In genomic region chr6:163324928-163325784, GRCh38 we compare ENCODE assay signal across 10 cellular contexts.
DNase-seq lines count a peak whose midpoint lies in the region; ATAC-seq and FAIRE-seq lines count a peak whose summit lies in the region.
"Had no signal": no experiment of that assay in that cellular context is flagged by ENCODE, and none has a peak within 500 bp of the region (broad histone marks: within the 10 kb centered on the region; RNA-seq: fewer than 3 reads in every experiment).

No MANE protein-coding gene starts in this region.

- no peaks in the 10 kb centered on the region for H3K36me3 Mint-ChIP-seq in activated CD8-positive, alpha-beta T cell treated with anti-CD3 and anti-CD28 coated beads, Interleukin-2, amount 10 ng/mL, durations not matched to agents 7 days and 5 days (ENCODE audit: low read depth)

- no peaks in the 10 kb centered on the region for H3K9me3 Mint-ChIP-seq in activated CD8-positive, alpha-beta T cell treated with anti-CD3 and anti-CD28 coated beads, Interleukin-2, amount 10 ng/mL, durations not matched to agents 7 days and 5 days (ENCODE audit: insufficient read depth)

- no peaks in the 10 kb centered on the region for H3K36me3 ChIP-seq in neuronal stem cell (replicated peaks in 1 of 2; ENCODE audit: control insufficient read depth in 2 of 2, insufficient read depth in 2 of 2, low read length in 2 of 2)
- H3K36me3 ChIP-seq: cardiac muscle cell had no signal

- no CpG with 5 or more reads among the region's 13 CpGs for WGBS in neuronal stem cell (ENCODE audit: extremely low coverage in 2 of 2, insufficient read length in 2 of 2, insufficient replicate concordance in 1 of 2), 2 donors

- peak overlapping the region; percentile 81 for H2AFZ ChIP-seq in neuronal stem cell (ENCODE audit: low read length)

- no peak overlapping the region for H4K91ac ChIP-seq in neuronal stem cell (ENCODE audit: low read depth, low read length, poor library complexity)

- DNase-seq in AG20443 (ENCODE audit: low spot score) (peak; percentile 78), RCC 7860 (ENCODE audit: low spot score) (peak; percentile 13), glomerular visceral epithelial cell (ENCODE audit: extremely low spot score) (peak; percentile 75), neuronal stem cell (ENCODE audit: low spot score) (no peak), NCI-H2081 (lab: John Stamatoyannopoulos, UW) (no peak), dedifferentiated amniotic fluid mesenchymal stem cell (ENCODE audit: extremely low spot score) (no peak)
- DNase-seq in activated CD8-positive, alpha-beta T cell treated with anti-CD3 and anti-CD28 coated beads, Interleukin-2, amount 10 ng/mL, durations not matched to agents 7 days and 5 days: no peak
- DNase-seq: RPMI8226 had no signal

- no peaks in the 10 kb centered on the region for H3K79me1 ChIP-seq in neuronal stem cell (ENCODE audit: low read depth, low read length)

- H3K4me3 Mint-ChIP-seq in activated CD8-positive, alpha-beta T cell treated with anti-CD3 and anti-CD28 coated beads, Interleukin-2, amount 10 ng/mL, durations not matched to agents 7 days and 5 days: no peak overlapping the region

- no peak for FAIRE-seq in RCC 7860 (lab: Jason Lieb, UNC)

- peaks cover 0 to 2% of the 10 kb centered on the region in 2 donors for H3K9me3 ChIP-seq in neuronal stem cell (replicated peaks in 1 of 2; ENCODE audit: control insufficient read depth in 2 of 2, insufficient read depth in 1 of 2, low read depth in 1 of 2, low read length in 2 of 2)

- H3K18ac ChIP-seq in neuronal stem cell (ENCODE audit: low read length): peak overlapping the region; percentile 50

- no peak overlapping the region for H2AK5ac ChIP-seq in neuronal stem cell (ENCODE audit: low read depth, low read length)

- peaks cover 12 to 18% of the 10 kb centered on the region in 2 donors for H3K4me1 ChIP-seq in neuronal stem cell (ENCODE audit: control insufficient read depth in 2 of 2, insufficient read depth in 1 of 2, low read depth in 1 of 2, low read length in 2 of 2)

- no peaks in the 10 kb centered on the region for H3K27me3 ChIP-seq in neuronal stem cell (ENCODE audit: control insufficient read depth in 3 of 3, insufficient read depth in 3 of 3, low read depth in 1 of 3, low read length in 3 of 3)
- H3K27me3 ChIP-seq: cardiac muscle cell had no signal

- H2BK120ac ChIP-seq in neuronal stem cell (ENCODE audit: low read depth, low read length): no peak overlapping the region

- H3K4me2 ChIP-seq in neuronal stem cell (ENCODE audit: insufficient read depth, low read length, poor library complexity, severe bottlenecking): no peak overlapping the region

- no peak overlapping the region for H3K14ac ChIP-seq in neuronal stem cell (ENCODE audit: low read length)

- no peak overlapping the region for H3K23ac ChIP-seq in neuronal stem cell (ENCODE audit: low read depth, low read length, poor library complexity)

- CTCF ChIA-PET in activated CD8-positive, alpha-beta T cell treated with anti-CD3 and anti-CD28 coated beads, Interleukin-2, amount 10 ng/mL, durations not matched to agents 7 days and 5 days (lab: Charles Lee): no interaction called here

- POLR2A ChIA-PET in activated CD8-positive, alpha-beta T cell treated with anti-CD3 and anti-CD28 coated beads, Interleukin-2, amount 10 ng/mL, durations not matched to agents 7 days and 5 days (lab: Charles Lee): no interaction called here

- H3K9ac ChIP-seq in neuronal stem cell (ENCODE audit: low read depth, low read length, poor library complexity): no peak overlapping the region

- H2BK15ac ChIP-seq in neuronal stem cell (ENCODE audit: low read length): no peak overlapping the region

- no peak overlapping the region for H4K8ac ChIP-seq in neuronal stem cell (ENCODE audit: low read depth, low read length)

- no peak overlapping the region for H3K27ac Mint-ChIP-seq in activated CD8-positive, alpha-beta T cell treated with anti-CD3 and anti-CD28 coated beads, Interleukin-2, amount 10 ng/mL, durations not matched to agents 7 days and 5 days

- peaks cover 6% of the 10 kb centered on the region for H3K27me3 Mint-ChIP-seq in activated CD8-positive, alpha-beta T cell treated with anti-CD3 and anti-CD28 coated beads, Interleukin-2, amount 10 ng/mL, durations not matched to agents 7 days and 5 days (ENCODE audit: low read depth)

- peak overlapping the region; percentile 35 for H3K27ac ChIP-seq in neuronal stem cell (replicated peaks; ENCODE audit: low read length)
- H3K27ac ChIP-seq: cardiac muscle cell had no signal

- H3K4me3 ChIP-seq in neuronal stem cell (ENCODE audit: low read length in 2 of 2): peak overlapping the region in 1 of 2 donors; percentile 15
- H3K4me3 ChIP-seq: cardiac muscle cell had no signal

- H2BK5ac ChIP-seq in neuronal stem cell (ENCODE audit: low read length): no peak overlapping the region

- no peak overlapping the region for H3K4ac ChIP-seq in neuronal stem cell (ENCODE audit: low read length)

- no peak for ATAC-seq in HG03469 (IDR thresholded peaks at IDR 0.05; ENCODE audit: unreplicated experiment)
- ATAC-seq in activated CD8-positive, alpha-beta T cell treated with anti-CD3 and anti-CD28 coated beads, Interleukin-2, amount 10 ng/mL, durations not matched to agents 7 days and 5 days: no peak

- H3K4me1 Mint-ChIP-seq in activated CD8-positive, alpha-beta T cell treated with anti-CD3 and anti-CD28 coated beads, Interleukin-2, amount 10 ng/mL, durations not matched to agents 7 days and 5 days (ENCODE audit: low read depth): no peaks in the 10 kb centered on the region

- no peak overlapping the region for H2BK12ac ChIP-seq in neuronal stem cell (ENCODE audit: low read length)

Comparison
In these comparisons a context has a peak if more than half of its experiments do, and no peak if none do; other contexts are left out.
1. DNase-seq: peak in AG20443 (single experiment), RCC 7860 (single experiment) and glomerular visceral epithelial cell (single experiment); none in neuronal stem cell (single experiment), NCI-H2081 (0 of 2), dedifferentiated amniotic fluid mesenchymal stem cell (single experiment) and activated CD8-positive, alpha-beta T cell treated with anti-CD3 and anti-CD28 coated beads, Interleukin-2, amount 10 ng/mL, durations not matched to agents 7 days and 5 days (single experiment).